In the genomic region with DNA sequence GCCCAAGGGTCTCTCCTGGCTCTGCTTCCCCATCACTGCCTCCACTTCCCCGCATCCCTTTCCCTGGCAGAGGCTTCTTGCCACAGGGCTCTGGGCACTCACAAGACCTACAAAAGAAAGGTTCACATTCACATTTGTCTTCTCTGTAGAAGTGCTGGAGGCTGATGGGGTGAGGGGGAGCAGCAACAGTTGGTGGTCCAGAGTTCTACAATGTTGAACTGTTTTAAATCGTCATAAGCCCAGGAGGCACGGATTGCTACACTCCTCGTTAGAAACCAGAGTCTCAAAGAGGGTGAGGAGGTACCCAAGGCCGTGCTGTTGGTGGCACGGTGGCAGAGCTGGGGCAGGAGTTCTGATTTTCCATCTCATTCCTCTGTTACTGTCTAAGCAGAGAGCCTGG, we compare ENCODE assay signal across 1 cellular context.
TF ChIP-seq lines count a peak whose summit lies in the region.

No MANE protein-coding gene starts in this region.

TF ChIP-seq in GM23338, 12 proteins besides CTCF, POLR2A, EP300 and RAD21:
- no peak for TF ChIP-seq ZNF462 (CRISPR knock-in tag; IDR thresholded peaks at IDR 0.05)
- no peak for TF ChIP-seq EZH2 (IDR thresholded peaks at IDR 0.05; ENCODE audit: low read depth, unreplicated experiment)
- TF ChIP-seq POLR2AphosphoS5 (IDR thresholded peaks at IDR 0.05; ENCODE audit: low read depth), result no peak
- TF ChIP-seq STAT1 (IDR thresholded peaks at IDR 0.05; ENCODE audit: unreplicated experiment), result no peak
- no peak for TF ChIP-seq EZH2phosphoT487 (IDR thresholded peaks at IDR 0.05; ENCODE audit: unreplicated experiment)
- TF ChIP-seq, protein P1, sequence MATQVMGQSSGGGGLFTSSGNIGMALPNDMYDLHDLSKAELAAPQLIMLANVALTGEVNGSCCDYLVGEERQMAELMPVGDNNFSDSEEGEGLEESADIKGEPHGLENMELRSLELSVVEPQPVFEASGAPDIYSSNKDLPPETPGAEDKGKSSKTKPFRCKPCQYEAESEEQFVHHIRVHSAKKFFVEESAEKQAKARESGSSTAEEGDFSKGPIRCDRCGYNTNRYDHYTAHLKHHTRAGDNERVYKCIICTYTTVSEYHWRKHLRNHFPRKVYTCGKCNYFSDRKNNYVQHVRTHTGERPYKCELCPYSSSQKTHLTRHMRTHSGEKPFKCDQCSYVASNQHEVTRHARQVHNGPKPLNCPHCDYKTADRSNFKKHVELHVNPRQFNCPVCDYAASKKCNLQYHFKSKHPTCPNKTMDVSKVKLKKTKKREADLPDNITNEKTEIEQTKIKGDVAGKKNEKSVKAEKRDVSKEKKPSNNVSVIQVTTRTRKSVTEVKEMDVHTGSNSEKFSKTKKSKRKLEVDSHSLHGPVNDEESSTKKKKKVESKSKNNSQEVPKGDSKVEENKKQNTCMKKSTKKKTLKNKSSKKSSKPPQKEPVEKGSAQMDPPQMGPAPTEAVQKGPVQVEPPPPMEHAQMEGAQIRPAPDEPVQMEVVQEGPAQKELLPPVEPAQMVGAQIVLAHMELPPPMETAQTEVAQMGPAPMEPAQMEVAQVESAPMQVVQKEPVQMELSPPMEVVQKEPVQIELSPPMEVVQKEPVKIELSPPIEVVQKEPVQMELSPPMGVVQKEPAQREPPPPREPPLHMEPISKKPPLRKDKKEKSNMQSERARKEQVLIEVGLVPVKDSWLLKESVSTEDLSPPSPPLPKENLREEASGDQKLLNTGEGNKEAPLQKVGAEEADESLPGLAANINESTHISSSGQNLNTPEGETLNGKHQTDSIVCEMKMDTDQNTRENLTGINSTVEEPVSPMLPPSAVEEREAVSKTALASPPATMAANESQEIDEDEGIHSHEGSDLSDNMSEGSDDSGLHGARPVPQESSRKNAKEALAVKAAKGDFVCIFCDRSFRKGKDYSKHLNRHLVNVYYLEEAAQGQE (IDR thresholded peaks at IDR 0.05; ENCODE audit: unreplicated experiment), result no peak
- TF ChIP-seq ZNF114 (CRISPR knock-in tag; IDR thresholded peaks at IDR 0.05), result no peak
- no peak for TF ChIP-seq CREB1 (CRISPR knock-in tag; IDR thresholded peaks at IDR 0.05; ENCODE audit: low read depth)
- no peak for TF ChIP-seq NANOG (IDR thresholded peaks at IDR 0.05; ENCODE audit: borderline replicate concordance)
- TF ChIP-seq JUNB (IDR thresholded peaks at IDR 0.05; ENCODE audit: unreplicated experiment), result no peak
- no peak for TF ChIP-seq ZNF331 (CRISPR knock-in tag; IDR thresholded peaks at IDR 0.05; ENCODE audit: low read depth)
